ENCODE assay signal across 10 cellular contexts in the genomic region with DNA sequence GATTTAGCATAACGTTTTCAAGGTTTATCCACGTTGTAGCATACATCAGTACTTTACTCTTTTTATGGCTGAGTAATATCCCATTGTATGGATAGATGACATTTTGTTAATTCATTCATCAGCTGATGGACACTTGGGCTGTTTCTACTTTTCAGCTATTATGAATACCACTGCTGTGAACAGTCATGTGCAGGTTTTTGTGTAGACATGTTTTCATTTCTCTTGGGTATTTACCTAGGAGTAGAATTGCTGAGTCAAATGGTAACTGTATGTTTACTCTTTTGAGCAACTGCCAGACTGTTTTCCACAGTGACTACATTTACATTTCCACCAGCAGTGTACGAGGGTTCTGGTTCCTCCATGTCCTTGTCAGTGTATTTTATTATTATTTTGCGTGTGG. TPM values are rescaled to one million over a fixed set of nuclear protein-coding genes. Genes with fewer than 3 reads are reported as not detected.
DNase-seq lines count a peak whose midpoint lies in the region; ATAC-seq and TF ChIP-seq lines count a peak whose summit lies in the region.
"Had no signal": no experiment of that assay in that cellular context is flagged by ENCODE, and none has a peak within 500 bp of the region (broad histone marks: within the 10 kb centered on the region; RNA-seq: fewer than 3 reads in every experiment).

No MANE protein-coding gene starts in this region.

- H3K36me3 ChIP-seq in KMS-11 (ENCODE audit: insufficient read depth) = 0 out of 2 replicates have a peak, but pooled peaks cover 11% of the 10 kb centered on the region

- H3K27me3 ChIP-seq in KMS-11 (ENCODE audit: insufficient read depth, low read depth) = no peaks in the 10 kb centered on the region

- no peak overlapping the region for H3K4me3 ChIP-seq in KMS-11 (IDR thresholded peaks at IDR 0.05; ENCODE audit: insufficient read depth, low read depth, low read length)

- H3K9me3 Mint-ChIP-seq in stimulated activated naive CD8-positive, alpha-beta T cell treated with anti-CD3 and anti-CD28 coated beads, Interleukin-15, Interleukin-2, amounts not matched to agents 100 ng/mL and 50 ng/mL, for 24 hours = no peaks in the 10 kb centered on the region
- H3K9me3 Mint-ChIP-seq in stimulated activated naive CD8-positive, alpha-beta T cell treated with anti-CD3 and anti-CD28 coated beads, Interleukin-15, amount 100 ng/mL, for 72 hours = no peaks in the 10 kb centered on the region
- no peaks in the 10 kb centered on the region for H3K9me3 Mint-ChIP-seq in activated T-helper 1 cell treated with anti-CD3 and anti-CD28 coated beads, Interleukin-12 subunit alpha, Interleukin-12 subunit beta, Interleukin-2, Interleukin-4 antibody, amounts not matched to agents 30 ng/mL and 10 ng/mL and 1 ng/mL, durations not matched to agents 14 hours and 24 hours and 36 hours
- no peaks in the 10 kb centered on the region for H3K9me3 Mint-ChIP-seq in mesothelial cell of epicardium
- H3K9me3 Mint-ChIP-seq: WTC11 had no signal

- peaks cover 61% of the 10 kb centered on the region for H3K36me3 Mint-ChIP-seq in stimulated activated naive CD8-positive, alpha-beta T cell treated with anti-CD3 and anti-CD28 coated beads, Interleukin-15, Interleukin-2, amounts not matched to agents 100 ng/mL and 50 ng/mL, for 24 hours (ENCODE audit: low read depth)
- H3K36me3 Mint-ChIP-seq in activated T-helper 1 cell treated with anti-CD3 and anti-CD28 coated beads, Interleukin-12 subunit alpha, Interleukin-12 subunit beta, Interleukin-2, Interleukin-4 antibody, amounts not matched to agents 30 ng/mL and 10 ng/mL and 1 ng/mL, durations not matched to agents 14 hours and 24 hours and 36 hours (ENCODE audit: low read depth) = peaks cover 42% of the 10 kb centered on the region
- H3K36me3 Mint-ChIP-seq in mesothelial cell of epicardium = peaks cover 17% of the 10 kb centered on the region

- peak overlapping the region; percentile 45 for H3K27ac Mint-ChIP-seq in stimulated activated naive CD8-positive, alpha-beta T cell treated with anti-CD3 and anti-CD28 coated beads, Interleukin-15, Interleukin-2, amounts not matched to agents 100 ng/mL and 50 ng/mL, for 24 hours
- H3K27ac Mint-ChIP-seq in stimulated activated naive CD8-positive, alpha-beta T cell treated with anti-CD3 and anti-CD28 coated beads, Interleukin-15, amount 100 ng/mL, for 72 hours = no peak overlapping the region
- H3K27ac Mint-ChIP-seq in activated T-helper 1 cell treated with anti-CD3 and anti-CD28 coated beads, Interleukin-12 subunit alpha, Interleukin-12 subunit beta, Interleukin-2, Interleukin-4 antibody, amounts not matched to agents 30 ng/mL and 10 ng/mL and 1 ng/mL, durations not matched to agents 14 hours and 24 hours and 36 hours = peak overlapping the region; percentile 55
- H3K27ac Mint-ChIP-seq in mesothelial cell of epicardium = no peak overlapping the region
- H3K27ac Mint-ChIP-seq: WTC11 had no signal

- TF ChIP-seq CTCF in KMS-11 (conservative IDR thresholded peaks at IDR 0.05; ENCODE audit: low read depth, low read length) (no peak), mesothelial cell of epicardium (IDR thresholded peaks at IDR 0.05; ENCODE audit: unreplicated experiment) (no peak)

- H3K4me3 Mint-ChIP-seq in stimulated activated naive CD8-positive, alpha-beta T cell treated with anti-CD3 and anti-CD28 coated beads, Interleukin-15, Interleukin-2, amounts not matched to agents 100 ng/mL and 50 ng/mL, for 24 hours = no peak overlapping the region
- H3K4me3 Mint-ChIP-seq in stimulated activated naive CD8-positive, alpha-beta T cell treated with anti-CD3 and anti-CD28 coated beads, Interleukin-15, amount 100 ng/mL, for 72 hours = no peak overlapping the region
- H3K4me3 Mint-ChIP-seq in activated T-helper 1 cell treated with anti-CD3 and anti-CD28 coated beads, Interleukin-12 subunit alpha, Interleukin-12 subunit beta, Interleukin-2, Interleukin-4 antibody, amounts not matched to agents 30 ng/mL and 10 ng/mL and 1 ng/mL, durations not matched to agents 14 hours and 24 hours and 36 hours = no peak overlapping the region
- no peak overlapping the region for H3K4me3 Mint-ChIP-seq in mesothelial cell of epicardium
- H3K4me3 Mint-ChIP-seq: WTC11 had no signal

- no peaks in the 10 kb centered on the region for H3K79me2 ChIP-seq in KMS-11 (ENCODE audit: insufficient read depth, low read depth)

- peak overlapping the region; percentile 12 for H3K27ac ChIP-seq in KMS-11

- H3K27me3 Mint-ChIP-seq in stimulated activated naive CD8-positive, alpha-beta T cell treated with anti-CD3 and anti-CD28 coated beads, Interleukin-15, Interleukin-2, amounts not matched to agents 100 ng/mL and 50 ng/mL, for 24 hours = no peaks in the 10 kb centered on the region
- no peaks in the 10 kb centered on the region for H3K27me3 Mint-ChIP-seq in stimulated activated naive CD8-positive, alpha-beta T cell treated with anti-CD3 and anti-CD28 coated beads, Interleukin-15, amount 100 ng/mL, for 72 hours
- H3K27me3 Mint-ChIP-seq in activated T-helper 1 cell treated with anti-CD3 and anti-CD28 coated beads, Interleukin-12 subunit alpha, Interleukin-12 subunit beta, Interleukin-2, Interleukin-4 antibody, amounts not matched to agents 30 ng/mL and 10 ng/mL and 1 ng/mL, durations not matched to agents 14 hours and 24 hours and 36 hours (ENCODE audit: insufficient read depth) = no peaks in the 10 kb centered on the region
- no peaks in the 10 kb centered on the region for H3K27me3 Mint-ChIP-seq in mesothelial cell of epicardium (ENCODE audit: low read depth)

- peaks cover 16% of the 10 kb centered on the region for H3K4me1 ChIP-seq in KMS-11 (ENCODE audit: low read depth, poor library complexity, severe bottlenecking)

- intact Hi-C loops in activated T-helper 1 cell treated with anti-CD3 and anti-CD28 coated beads, Interleukin-12 subunit alpha, Interleukin-12 subunit beta, Interleukin-2, Interleukin-4 antibody, amounts not matched to agents 30 ng/mL and 10 ng/mL and 1 ng/mL, durations not matched to agents 14 hours and 24 hours and 36 hours (cut with micrococcal nuclease) = loop anchor here (5.0 to 10.0 kb wide), 2 partner anchors 40 to 462 kb away; no protein-coding TSS in a partner anchor

- H3K4me2 ChIP-seq in KMS-11 = no peak overlapping the region

- H3K9ac ChIP-seq in KMS-11 = no peak overlapping the region

- DNase-seq in stimulated activated naive CD8-positive, alpha-beta T cell treated with anti-CD3 and anti-CD28 coated beads, Interleukin-15, amount 100 ng/mL, for 72 hours = no peak
- DNase-seq in activated T-helper 1 cell treated with anti-CD3 and anti-CD28 coated beads, Interleukin-12 subunit alpha, Interleukin-12 subunit beta, Interleukin-2, Interleukin-4 antibody, amounts not matched to agents 30 ng/mL and 10 ng/mL and 1 ng/mL, durations not matched to agents 14 hours and 24 hours and 36 hours (ENCODE audit: low spot score) = no peak
- DNase-seq in iPS-NIHi11 (ENCODE audit: low spot score) (no peak), mesothelial cell of epicardium (ENCODE audit: low spot score in 2 of 2, unreplicated experiment in 2 of 2) (no peak), NCI-H128 (lab: John Stamatoyannopoulos, UW; ENCODE audit: unreplicated experiment) (no peak)
- DNase-seq: stimulated activated CD4-positive, alpha-beta T cell treated with anti-CD3 and anti-CD28 coated beads, Interleukin-2, amount 100 ng/mL, for 48 hours had no signal

- no peaks in the 10 kb centered on the region for H4K20me1 ChIP-seq in KMS-11 (ENCODE audit: insufficient read depth)

- ATAC-seq in stimulated activated naive CD8-positive, alpha-beta T cell treated with anti-CD3 and anti-CD28 coated beads, Interleukin-15, amount 100 ng/mL, for 72 hours = no peak
- no peak for ATAC-seq in HG03571 (IDR thresholded peaks at IDR 0.05; ENCODE audit: unreplicated experiment)
- ATAC-seq: WTC11 had no signal

- H3K4me1 Mint-ChIP-seq in stimulated activated naive CD8-positive, alpha-beta T cell treated with anti-CD3 and anti-CD28 coated beads, Interleukin-15, Interleukin-2, amounts not matched to agents 100 ng/mL and 50 ng/mL, for 24 hours (ENCODE audit: low read depth) = peaks cover 9% of the 10 kb centered on the region
- H3K4me1 Mint-ChIP-seq in stimulated activated naive CD8-positive, alpha-beta T cell treated with anti-CD3 and anti-CD28 coated beads, Interleukin-15, amount 100 ng/mL, for 72 hours = no peaks in the 10 kb centered on the region
- H3K4me1 Mint-ChIP-seq in activated T-helper 1 cell treated with anti-CD3 and anti-CD28 coated beads, Interleukin-12 subunit alpha, Interleukin-12 subunit beta, Interleukin-2, Interleukin-4 antibody, amounts not matched to agents 30 ng/mL and 10 ng/mL and 1 ng/mL, durations not matched to agents 14 hours and 24 hours and 36 hours (ENCODE audit: low read depth) = peaks cover 28% of the 10 kb centered on the region
- peaks cover 8% of the 10 kb centered on the region for H3K4me1 Mint-ChIP-seq in mesothelial cell of epicardium
- H3K4me1 Mint-ChIP-seq: WTC11 had no signal

- H2AFZ ChIP-seq in KMS-11 (ENCODE audit: low read depth) = no peak overlapping the region

RNA-seq across cellular contexts. Expression of a gene that starts 33.9 kb away (rescaled TPM):
- total RNA-seq in activated T-helper 1 cell treated with anti-CD3 and anti-CD28 coated beads, Interleukin-12 subunit alpha, Interleukin-12 subunit beta, Interleukin-2, Interleukin-4 antibody, amounts not matched to agents 30 ng/mL and 10 ng/mL and 1 ng/mL, durations not matched to agents 14 hours and 24 hours and 36 hours = 83.3 and 84.7 TPM in 2 replicates
- 82.5 to 85.1 TPM (median 83.0 TPM) in 3 replicates for total RNA-seq in mesothelial cell of epicardium

Comparison
In these comparisons a context has a peak if more than half of its experiments do, and no peak if none do; other contexts are left out.
1. H3K27ac Mint-ChIP-seq: peak in stimulated activated naive CD8-positive, alpha-beta T cell treated with anti-CD3 and anti-CD28 coated beads, Interleukin-15, Interleukin-2, amounts not matched to agents 100 ng/mL and 50 ng/mL, for 24 hours (single experiment) and activated T-helper 1 cell treated with anti-CD3 and anti-CD28 coated beads, Interleukin-12 subunit alpha, Interleukin-12 subunit beta, Interleukin-2, Interleukin-4 antibody, amounts not matched to agents 30 ng/mL and 10 ng/mL and 1 ng/mL, durations not matched to agents 14 hours and 24 hours and 36 hours (single experiment); none in stimulated activated naive CD8-positive, alpha-beta T cell treated with anti-CD3 and anti-CD28 coated beads, Interleukin-15, amount 100 ng/mL, for 72 hours (0 of 2) and mesothelial cell of epicardium (single experiment).